ENCODE assay signal across 1 cellular context in genomic region chr12:96571101-96571862, GRCh38.
TF ChIP-seq lines count a peak whose summit lies in the region.

No MANE protein-coding gene starts in this region.

TF ChIP-seq in SK-N-SH, 30 proteins besides CTCF, POLR2A, EP300 and RAD21 (continued from another document):
- TF ChIP-seq PBX3 (IDR thresholded peaks at IDR 0.05) (no peak), POLR2AphosphoS5 (IDR thresholded peaks at IDR 0.05; ENCODE audit: low read depth, low read length) (no peak), RFX5 (IDR thresholded peaks at IDR 0.05; ENCODE audit: low read length) (no peak), NFIC (IDR thresholded peaks at IDR 0.05; ENCODE audit: borderline replicate concordance) (no peak), GABPA (IDR thresholded peaks at IDR 0.05; ENCODE audit: low read depth) (no peak)
